In genomic region chr15:45121706-45122417, GRCh38 we compare ENCODE assay signal across 14 cellular contexts. TPM values are rescaled to one million over a fixed set of nuclear protein-coding genes. Genes with fewer than 3 reads are reported as not detected.
A peak's percentile ranks its signal among the peaks of the same experiment; 100 is the strongest.
DNase-seq lines count a peak whose midpoint lies in the region; ATAC-seq and TF ChIP-seq lines count a peak whose summit lies in the region.
"Had no signal": no experiment of that assay in that cellular context is flagged by ENCODE, and none has a peak within 500 bp of the region (broad histone marks: within the 10 kb centered on the region; RNA-seq: fewer than 3 reads in every experiment).

No MANE protein-coding gene starts in this region.

- H3K9me3 Mint-ChIP-seq in endothelial cell (ENCODE audit: unreplicated experiment) (no peaks in the 10 kb centered on the region), natural killer cell (no peaks in the 10 kb centered on the region)
- H3K9me3 Mint-ChIP-seq: dendritic cell treated with granulocyte-macrophage colony-stimulating factor and Interleukin-4, amounts not matched to agents 40 ng/mL and 50 ng/mL, for 4 days; stimulated activated naive CD8-positive, alpha-beta T cell treated with anti-CD3 and anti-CD28 coated beads, Interleukin-15, amount 100 ng/mL, for 72 hours had no signal

- TF ChIP-seq CTCF in endothelial cell (IDR thresholded peaks at IDR 0.05; ENCODE audit: unreplicated experiment) (no peak), natural killer cell (IDR thresholded peaks at IDR 0.05) (no peak)

- ATAC-seq in natural killer cell = no peak
- ATAC-seq: stimulated activated naive CD8-positive, alpha-beta T cell treated with anti-CD3 and anti-CD28 coated beads, Interleukin-15, amount 100 ng/mL, for 72 hours had no signal

- H3K27ac Mint-ChIP-seq in endothelial cell (ENCODE audit: unreplicated experiment) = peak overlapping the region; percentile 90
- H3K27ac Mint-ChIP-seq in natural killer cell = no peak overlapping the region
- H3K27ac Mint-ChIP-seq: dendritic cell treated with granulocyte-macrophage colony-stimulating factor and Interleukin-4, amounts not matched to agents 40 ng/mL and 50 ng/mL, for 4 days; stimulated activated naive CD8-positive, alpha-beta T cell treated with anti-CD3 and anti-CD28 coated beads, Interleukin-15, amount 100 ng/mL, for 72 hours had no signal

- peaks cover 2% of the 10 kb centered on the region; the same call in 1 of the 2 replicates for H3K27me3 ChIP-seq in MG63

- intact Hi-C loops in natural killer cell (cut with micrococcal nuclease) = no loop called here

- no peaks in the 10 kb centered on the region for H3K9me3 ChIP-seq in MG63

- peak overlapping the region; percentile 77 for H3K4me3 Mint-ChIP-seq in endothelial cell (ENCODE audit: unreplicated experiment)
- H3K4me3 Mint-ChIP-seq in natural killer cell = no peak overlapping the region
- H3K4me3 Mint-ChIP-seq: dendritic cell treated with granulocyte-macrophage colony-stimulating factor and Interleukin-4, amounts not matched to agents 40 ng/mL and 50 ng/mL, for 4 days; stimulated activated naive CD8-positive, alpha-beta T cell treated with anti-CD3 and anti-CD28 coated beads, Interleukin-15, amount 100 ng/mL, for 72 hours had no signal

- peaks cover 23% of the 10 kb centered on the region for H3K4me1 Mint-ChIP-seq in endothelial cell (ENCODE audit: unreplicated experiment)
- peaks cover 14 to 16% of the 10 kb centered on the region in 2 donors for H3K4me1 Mint-ChIP-seq in natural killer cell

- no peaks in the 10 kb centered on the region for H3K36me3 ChIP-seq in MG63

- H3K27me3 Mint-ChIP-seq in endothelial cell (ENCODE audit: unreplicated experiment) = peaks cover 19% of the 10 kb centered on the region
- peaks cover 42 to 51% of the 10 kb centered on the region in 2 donors for H3K27me3 Mint-ChIP-seq in natural killer cell (ENCODE audit: low read depth in 2 of 2)

- H3K36me3 Mint-ChIP-seq in endothelial cell (ENCODE audit: low read depth, unreplicated experiment) = no peaks in the 10 kb centered on the region
- H3K36me3 Mint-ChIP-seq in natural killer cell = no peaks in the 10 kb centered on the region

- DNase-seq in CD1c-positive myeloid dendritic cell (ENCODE audit: extremely low spot score) (peak; percentile 68), MG63 (peak; percentile 81), endothelial cell (ENCODE audit: low spot score) (no peak), myocyte (ENCODE audit: low read depth) (peak; percentile 32), SIG-M5 (lab: John Stamatoyannopoulos, UW) (no peak), natural killer cell (no peak), DMS 273 (lab: John Stamatoyannopoulos, UW; ENCODE audit: unreplicated experiment) (no peak), SIG-M5 treated with dmso at 0.1 percent for 504 hours (lab: John Stamatoyannopoulos, UW; ENCODE audit: unreplicated experiment) (no peak)
- DNase-seq: activated T-cell treated with anti-CD3 and anti-CD28 coated beads, Interleukin-2, amount 50 U/mL, for 48 hours; NCI-H1092 treated with DMSO at 0.1 percent for 48 hours; nucleus accumbens; stimulated activated CD4-positive, alpha-beta T cell treated with anti-CD3 and anti-CD28 coated beads, Interleukin-1b, Interleukin-23, amount 100 ng/mL, for 48 hours; stimulated activated naive CD8-positive, alpha-beta T cell treated with anti-CD3 and anti-CD28 coated beads, Interleukin-15, amount 100 ng/mL, for 72 hours had no signal

- no peak overlapping the region for H3K4me3 ChIP-seq in MG63

RNA-seq across cellular contexts. Expression of gene DUOXA2, which starts 7.7 kb away (rescaled TPM):
- not detected in 2 replicates for total RNA-seq in MG63 (2014; rRNA removed; shearing (Covaris generic); ENCODE audit: low replicate concordance)
- total RNA-seq in endothelial cell (ENCODE audit: unreplicated experiment) (not detected), myocyte (not detected in 2 replicates), natural killer cell (not detected)
- polyA plus RNA-seq in myocyte (2012) = not detected

RNA-seq across cellular contexts. Expression of gene DUOXA1, which starts 7.8 kb away (rescaled TPM):
- not detected in 2 replicates for total RNA-seq in MG63 (2014; rRNA removed; shearing (Covaris generic); ENCODE audit: low replicate concordance)
- total RNA-seq in endothelial cell (ENCODE audit: unreplicated experiment) (1.9 TPM), myocyte (not detected in 2 replicates), natural killer cell (under 1 TPM in 2 of 3 donors, not detected in 1; 0.39 to 0.40 TPM)
- polyA plus RNA-seq in myocyte (2012) = 0.20 TPM

RNA-seq across cellular contexts. Expression of gene DUOX2, which starts 7.9 kb away (rescaled TPM):
- not detected in 2 replicates for total RNA-seq in MG63 (2014; rRNA removed; shearing (Covaris generic); ENCODE audit: low replicate concordance)
- total RNA-seq in endothelial cell (ENCODE audit: unreplicated experiment) (1.2 TPM), myocyte (not detected in 2 replicates), natural killer cell (1 to 10 TPM in 1 of 3 donors, not detected in 2; 2.5 TPM)
- 0.03 TPM for polyA plus RNA-seq in myocyte (2012)

RNA-seq across cellular contexts. Expression of gene DUOX1, which starts 7.9 kb away (rescaled TPM):
- total RNA-seq in MG63 (2014; rRNA removed; shearing (Covaris generic); ENCODE audit: low replicate concordance) = not detected in 2 replicates
- total RNA-seq in endothelial cell (ENCODE audit: unreplicated experiment) = not detected
- not detected in 2 replicates for total RNA-seq in myocyte
- 2.1 TPM for polyA plus RNA-seq in myocyte (2012)
- total RNA-seq in natural killer cell = under 1 TPM in 1 of 3 donors, not detected in 2; 0.20 TPM

Comparison
In these comparisons a context has a peak if more than half of its experiments do, and no peak if none do; other contexts are left out.
1. DNase-seq: peak in CD1c-positive myeloid dendritic cell (single experiment), MG63 (single experiment) and myocyte (single experiment); none in endothelial cell (single experiment), SIG-M5 (single experiment), natural killer cell (single experiment), DMS 273 (single experiment) and SIG-M5 treated with dmso at 0.1 percent for 504 hours (single experiment).